In the genomic region with DNA sequence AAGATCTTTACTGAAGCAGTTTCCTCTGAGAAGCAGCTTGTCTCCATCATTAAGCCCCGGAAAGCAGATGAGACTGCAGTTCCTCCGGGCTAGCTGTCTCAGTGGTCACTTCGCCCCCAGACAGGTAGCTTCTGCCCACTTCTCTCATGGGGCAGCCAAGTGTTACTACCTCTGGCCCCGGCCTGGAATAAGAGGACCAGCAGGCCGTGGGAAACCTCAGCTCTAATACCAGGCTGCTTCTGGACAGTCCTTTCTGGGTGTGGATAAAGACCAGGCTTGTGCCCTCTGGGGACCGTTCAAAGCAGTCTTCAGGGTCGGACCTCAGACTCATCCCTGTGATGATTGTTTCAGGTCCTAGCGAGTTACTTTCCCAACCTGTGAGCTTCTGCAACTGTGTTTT, we compare ENCODE assay signal across 1 cellular context.
TF ChIP-seq lines count a peak whose summit lies in the region.

No MANE protein-coding gene starts in this region.

TF ChIP-seq in K562, 482 proteins besides CTCF, POLR2A, EP300 and RAD21:
- peak; percentile 59 for TF ChIP-seq CBX2 (IDR thresholded peaks at IDR 0.05; ENCODE audit: insufficient read depth, low read length, poor library complexity, severe bottlenecking)
- TF ChIP-seq SREBF2 (CRISPR knock-in tag; IDR thresholded peaks at IDR 0.05) = no peak
TF ChIP-seq in K562: peak in this region for 1.
